9 cellular contexts compared by ENCODE assay signal in genomic region chr5:150789943-150790611, GRCh38. TPM values are rescaled to one million over a fixed set of nuclear protein-coding genes. Genes with fewer than 3 reads are reported as not detected.
DNase-seq lines count a peak whose midpoint lies in the region; ATAC-seq and TF ChIP-seq lines count a peak whose summit lies in the region.
"Had no signal": no experiment of that assay in that cellular context is flagged by ENCODE, and none has a peak within 500 bp of the region (broad histone marks: within the 10 kb centered on the region; RNA-seq: fewer than 3 reads in every experiment).

No MANE protein-coding gene starts in this region.

- DNase-seq in CD4-positive, alpha-beta memory T cell = peak; percentile 39 to 84 (median 44)
- peak; percentile 94 for DNase-seq in HS-5 (ENCODE audit: low read depth)
- no peak for DNase-seq in WTC11 (ENCODE audit: low spot score)
- DNase-seq in chondrocyte (ENCODE audit: low spot score) = no peak
- DNase-seq in progenitor cell of endocrine pancreas (ENCODE audit: low spot score, unreplicated experiment) = no peak

- H3K27me3 ChIP-seq in CD4-positive, alpha-beta memory T cell (ENCODE audit: insufficient read depth, low read length) = no peaks in the 10 kb centered on the region
- H3K27me3 ChIP-seq in muscle layer of duodenum (ENCODE audit: low read depth, low read length) (no peaks in the 10 kb centered on the region), stomach smooth muscle (ENCODE audit: control insufficient read depth in 1 of 2, insufficient read depth in 2 of 2, low read length in 2 of 2) (no peaks in the 10 kb centered on the region)

- CTCF ChIA-PET in CD4-positive, alpha-beta memory T cell (lab: Charles Lee; ENCODE audit: partially characterized antibody) = interaction anchor here (1.5 to 3.2 kb wide), 6 partner anchors 8 to 57 kb away, joined by 3 to 21 read pairs (median 7); partner anchors contain the start of genes IRGM and SMIM3
- CTCF ChIA-PET in WTC11 (lab: Charles Lee) = interaction anchor here (1.2 to 4.2 kb wide), 4 partner anchors 11 to 57 kb away, joined by 4 to 18 read pairs (median 8); partner anchors contain the start of genes DCTN4 and SMIM3

- POLR2A ChIA-PET in CD4-positive, alpha-beta memory T cell (lab: Charles Lee; ENCODE audit: partially characterized antibody) = interaction anchor here (1.0 to 5.3 kb wide), 5 partner anchors 12 to 89 kb away, joined by 4 to 24 read pairs (median 4); partner anchors contain the start of genes DCTN4, RBM22 and SMIM3
- POLR2A ChIA-PET in WTC11 (lab: Charles Lee) = no interaction called here

- peak overlapping the region in 1 of 2 donors; percentile 30 for H3K9ac ChIP-seq in stomach smooth muscle (ENCODE audit: low read length in 2 of 2)

- H3K9me3 ChIP-seq in CD4-positive, alpha-beta memory T cell (ENCODE audit: control insufficient read depth in 1 of 2, low read length in 2 of 2) = no peaks in the 10 kb centered on the region
- H3K9me3 ChIP-seq in muscle layer of duodenum (ENCODE audit: control insufficient read depth in 1 of 2, low read length in 2 of 2) = no peaks in the 10 kb centered on the region
- no peaks in the 10 kb centered on the region for H3K9me3 ChIP-seq in stomach smooth muscle (ENCODE audit: control insufficient read depth in 2 of 2, low read length in 2 of 2)

- H3K36me3 ChIP-seq in CD4-positive, alpha-beta memory T cell (ENCODE audit: insufficient read depth, low read length) = no peaks in the 10 kb centered on the region
- H3K36me3 ChIP-seq in muscle layer of duodenum (ENCODE audit: control insufficient read depth in 1 of 2, insufficient read depth in 2 of 2, low read length in 2 of 2) (peaks cover 0 to 1% of the 10 kb centered on the region in 2 donors), stomach smooth muscle (ENCODE audit: control insufficient read depth in 2 of 2, insufficient read depth in 2 of 2, low read length in 2 of 2) (peaks cover 0 to under 1% of the 10 kb centered on the region in 2 donors)

- peak overlapping the region in 7 of 8 donors; percentile 4 to 77 (median 57) for H3K4me3 Mint-ChIP-seq in CD4-positive, alpha-beta memory T cell
- no peak overlapping the region for H3K4me3 Mint-ChIP-seq in WTC11
- H3K4me3 Mint-ChIP-seq in chondrocyte (ENCODE audit: unreplicated experiment) = peak overlapping the region; percentile 25
- no peak overlapping the region for H3K4me3 Mint-ChIP-seq in progenitor cell of endocrine pancreas (ENCODE audit: low read depth)
- H3K4me3 Mint-ChIP-seq: IgD-negative memory B cell had no signal

- H3K9me3 Mint-ChIP-seq in CD4-positive, alpha-beta memory T cell = peaks cover 0 to 2% (median 0%) of the 10 kb centered on the region in 8 donors
- H3K9me3 Mint-ChIP-seq in WTC11 = peaks cover 13% of the 10 kb centered on the region
- peaks cover 3% of the 10 kb centered on the region for H3K9me3 Mint-ChIP-seq in chondrocyte (ENCODE audit: low read depth)
- H3K9me3 Mint-ChIP-seq in progenitor cell of endocrine pancreas (ENCODE audit: low read depth) = peaks cover 3% of the 10 kb centered on the region

- peak overlapping the region; percentile 4 for H3K27ac ChIP-seq in CD4-positive, alpha-beta memory T cell (ENCODE audit: low read depth, low read length)
- H3K27ac ChIP-seq in muscle layer of duodenum (ENCODE audit: low read length) (peak overlapping the region; percentile 85), stomach smooth muscle (ENCODE audit: low read length) (peak overlapping the region; percentile 12)

- ATAC-seq in GM21447 (IDR thresholded peaks at IDR 0.05; ENCODE audit: unreplicated experiment) (peak; percentile 95), WTC11 (peak; percentile 63)

- H3K4me3 ChIP-seq in CD4-positive, alpha-beta memory T cell (ENCODE audit: low read length in 2 of 2) = no peak overlapping the region
- H3K4me3 ChIP-seq in muscle layer of duodenum (ENCODE audit: low read depth in 1 of 2, low read length in 2 of 2) = peak overlapping the region; percentile 15 to 25
- peak overlapping the region in 1 of 2 donors; percentile 47 for H3K4me3 ChIP-seq in stomach smooth muscle (ENCODE audit: low read length in 2 of 2)

- peaks cover 0 to 4% of the 10 kb centered on the region in 2 donors for H3K36me3 Mint-ChIP-seq in CD4-positive, alpha-beta memory T cell
- peaks cover 12% of the 10 kb centered on the region for H3K36me3 Mint-ChIP-seq in WTC11
- H3K36me3 Mint-ChIP-seq in chondrocyte (ENCODE audit: low read depth) = peaks cover 3% of the 10 kb centered on the region
- peaks cover 6% of the 10 kb centered on the region for H3K36me3 Mint-ChIP-seq in progenitor cell of endocrine pancreas (ENCODE audit: insufficient read depth)

- H3K27ac Mint-ChIP-seq in CD4-positive, alpha-beta memory T cell = peak overlapping the region; percentile 66 to 94 (median 82)
- H3K27ac Mint-ChIP-seq in WTC11 (peak overlapping the region; percentile 85; the same call in 1 of the 2 replicates), chondrocyte (ENCODE audit: unreplicated experiment) (peak overlapping the region; percentile 92), progenitor cell of endocrine pancreas (no peak overlapping the region)
- H3K27ac Mint-ChIP-seq: IgD-negative memory B cell had no signal

- intact Hi-C loops in CD4-positive, alpha-beta memory T cell (cut with micrococcal nuclease) = loop anchor here (1.0 kb wide), 1 partner anchor 89 kb away; the partner anchor contains the start of gene RBM22

- no peaks in the 10 kb centered on the region for H3K27me3 Mint-ChIP-seq in CD4-positive, alpha-beta memory T cell
- H3K27me3 Mint-ChIP-seq in WTC11 (ENCODE audit: low read depth) = no peaks in the 10 kb centered on the region
- H3K27me3 Mint-ChIP-seq in chondrocyte (ENCODE audit: low read depth) = no peaks in the 10 kb centered on the region
- H3K27me3 Mint-ChIP-seq in progenitor cell of endocrine pancreas = no peaks in the 10 kb centered on the region

- H3K4me1 Mint-ChIP-seq in CD4-positive, alpha-beta memory T cell = peaks cover 30 to 51% (median 42%) of the 10 kb centered on the region in 4 donors
- peaks cover 28% of the 10 kb centered on the region for H3K4me1 Mint-ChIP-seq in WTC11
- peaks cover 28% of the 10 kb centered on the region for H3K4me1 Mint-ChIP-seq in chondrocyte (ENCODE audit: low read depth)
- no peaks in the 10 kb centered on the region for H3K4me1 Mint-ChIP-seq in progenitor cell of endocrine pancreas (ENCODE audit: low read depth)
- H3K4me1 Mint-ChIP-seq: IgD-negative memory B cell had no signal

- TF ChIP-seq CTCF in WTC11 (IDR thresholded peaks at IDR 0.05) (no peak), chondrocyte (IDR thresholded peaks at IDR 0.05) (no peak), progenitor cell of endocrine pancreas (IDR thresholded peaks at IDR 0.05; ENCODE audit: unreplicated experiment) (no peak)

- peaks cover 34% of the 10 kb centered on the region for H3K4me1 ChIP-seq in CD4-positive, alpha-beta memory T cell (ENCODE audit: insufficient read depth, low read length)
- peaks cover 15 to 33% of the 10 kb centered on the region in 2 donors for H3K4me1 ChIP-seq in muscle layer of duodenum (ENCODE audit: control insufficient read depth in 1 of 2, insufficient read depth in 2 of 2, low read length in 2 of 2)
- peaks cover 11% of the 10 kb centered on the region for H3K4me1 ChIP-seq in stomach smooth muscle (ENCODE audit: control insufficient read depth, insufficient read depth, low read length)

TF ChIP-seq in WTC11, 78 proteins besides CTCF, POLR2A, EP300 and RAD21:
- no peak for TF ChIP-seq ZNF512 (CRISPR knock-in tag; IDR thresholded peaks at IDR 0.05; ENCODE audit: borderline replicate concordance)
- TF ChIP-seq GTF2I (CRISPR knock-in tag; conservative IDR thresholded peaks at IDR 0.05) = 0 out of 2 replicates have a peak, but pooled peaks have one; percentile 5

RNA-seq across cellular contexts. Expression of gene SMIM3, which starts 11.5 kb away (rescaled TPM):
- 1 to 10 TPM; 7.9 to 8.0 TPM for total RNA-seq in CD4-positive, alpha-beta memory T cell
- 10 to 100 TPM; 19.3 to 19.7 TPM for polyA plus RNA-seq in CD4-positive, alpha-beta memory T cell
- total RNA-seq in WTC11 (2021) (11.1 to 14.1 TPM (median 12.2 TPM) in 3 replicates), chondrocyte (9.0 to 13.0 TPM (median 12.5 TPM) in 3 replicates), progenitor cell of endocrine pancreas (11.5 and 12.2 TPM in 2 replicates)

RNA-seq across cellular contexts. Expression of gene DCTN4, which starts 31.3 kb away (rescaled TPM):
- 10 to 100 TPM; 45.5 to 46.0 TPM for total RNA-seq in CD4-positive, alpha-beta memory T cell
- polyA plus RNA-seq in CD4-positive, alpha-beta memory T cell = 1 to 10 TPM; 8.8 to 9.0 TPM
- 41.1 to 43.9 TPM (median 43.2 TPM) in 3 replicates for total RNA-seq in WTC11 (2021)
- total RNA-seq in chondrocyte = 50.5 to 54.8 TPM (median 50.8 TPM) in 3 replicates
- total RNA-seq in progenitor cell of endocrine pancreas = 68.6 and 73.3 TPM in 2 replicates

RNA-seq across cellular contexts. Expression of gene IRGM, which starts 56.2 kb away (rescaled TPM):
- 1 to 10 TPM; 3.9 to 4.7 TPM for total RNA-seq in CD4-positive, alpha-beta memory T cell
- polyA plus RNA-seq in CD4-positive, alpha-beta memory T cell = 1 to 10 TPM; 1.5 to 3.9 TPM
- total RNA-seq in WTC11 (2021) = 0.30 to 0.31 TPM in 2 of 3 replicates, not detected in the other
- not detected in 3 replicates for total RNA-seq in chondrocyte
- total RNA-seq in progenitor cell of endocrine pancreas = not detected in 2 replicates
- polyA plus RNA-seq: IgD-negative memory B cell had no signal

Comparison
In these comparisons a context has a peak if more than half of its experiments do, and no peak if none do; other contexts are left out.
1. DNase-seq: peak in CD4-positive, alpha-beta memory T cell (5 of 5) and HS-5 (single experiment); none in WTC11 (single experiment), chondrocyte (single experiment) and progenitor cell of endocrine pancreas (single experiment).
2. H3K27ac ChIP-seq: peak in every context shown above with its lines; median percentile 85 in muscle layer of duodenum; 12 in stomach smooth muscle; 4 in CD4-positive, alpha-beta memory T cell.
3. H3K4me3 ChIP-seq: peak in muscle layer of duodenum (2 of 2); none in CD4-positive, alpha-beta memory T cell (0 of 2).
4. H3K4me3 Mint-ChIP-seq: peak in CD4-positive, alpha-beta memory T cell (7 of 8) and chondrocyte (single experiment); none in WTC11 (single experiment) and progenitor cell of endocrine pancreas (single experiment).